Comparison of ENCODE assay signal across 23 cellular contexts in the genomic region with DNA sequence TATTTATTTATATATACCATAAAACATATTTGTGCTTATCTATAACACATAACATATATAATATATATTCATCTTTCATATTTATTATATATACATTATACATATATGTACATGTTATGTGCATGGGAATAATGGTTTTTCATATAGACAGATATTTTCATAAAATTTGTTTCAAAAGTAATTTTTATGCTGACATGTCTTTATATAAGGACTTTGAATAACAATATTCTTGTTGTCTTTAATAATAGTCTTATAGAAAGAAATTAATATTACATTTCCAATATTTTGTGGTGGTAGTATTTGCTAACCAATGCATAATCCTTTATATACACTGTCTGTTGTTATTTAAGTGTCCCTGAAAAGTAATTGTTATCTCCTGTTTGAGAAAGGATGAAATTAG. TPM values are rescaled to one million over a fixed set of nuclear protein-coding genes. Genes with fewer than 3 reads are reported as not detected.
"Had no signal": no experiment of that assay in that cellular context is flagged by ENCODE, and none has a peak within 500 bp of the region (broad histone marks: within the 10 kb centered on the region; RNA-seq: fewer than 3 reads in every experiment).

No MANE protein-coding gene starts in this region.

- H3K36me3 ChIP-seq: lower lobe of right lung, right atrium auricular region, right lobe of liver, spleen, suprapubic skin, thoracic aorta, tibial artery, upper lobe of right lung had no signal

- H3K27ac ChIP-seq: lower lobe of right lung, right atrium auricular region, right lobe of liver, skin epidermis, spleen, suprapubic skin, thoracic aorta, tibial artery, upper lobe of right lung had no signal

- H3K4me1 ChIP-seq: lower lobe of right lung, right atrium auricular region, right lobe of liver, spleen, suprapubic skin, tibial artery, upper lobe of right lung had no signal

- H3K4me3 ChIP-seq: lower lobe of right lung, right atrium auricular region, right lobe of liver, skin epidermis, spleen, suprapubic skin, thoracic aorta, tibial artery, upper lobe of right lung had no signal

- H3K27me3 ChIP-seq: right atrium auricular region, right lobe of liver, spleen, suprapubic skin, tibial artery, upper lobe of right lung had no signal

- H3K9me3 ChIP-seq: lower lobe of right lung, right atrium auricular region, right lobe of liver, spleen, suprapubic skin, thoracic aorta, tibial artery, upper lobe of right lung had no signal

- ATAC-seq: left cardiac atrium; left lobe of liver; left ventricle myocardium superior; lower lobe of right lung; naive thymus-derived CD8-positive, alpha-beta T cell; right lobe of liver; stimulated activated effector memory CD8-positive, alpha-beta T cell treated with anti-CD3 and anti-CD28 coated beads, Interleukin-12 subunit alpha, Interleukin-12 subunit beta, amount 100 ng/mL, for 72 hours; upper lobe of right lung had no signal

- DNase-seq: islet precursor cell; kidney glomerular epithelial cell; left cardiac atrium; left ventricle myocardium superior; lower lobe of right lung; mammary epithelial cell; mesenchymal stem cell; naive thymus-derived CD8-positive, alpha-beta T cell; nucleus accumbens; right lobe of liver; spleen; stimulated activated CD4-positive, alpha-beta T cell treated with anti-CD3 and anti-CD28 coated beads, Interleukin-4, amount 100 ng/mL, for 24 hours; stimulated activated naive CD4-positive, alpha-beta T cell; tibial artery; trophoblast cell; upper lobe of right lung had no signal

RNA-seq across cellular contexts. Expression of a gene that starts 49.6 kb away (rescaled TPM):
- total RNA-seq: left lobe of liver; left ventricle myocardium superior; naive thymus-derived CD8-positive, alpha-beta T cell; osteoblast; right atrium auricular region; right lobe of liver; spleen; suprapubic skin had no signal
- polyA plus RNA-seq: mammary epithelial cell; naive thymus-derived CD8-positive, alpha-beta T cell had no signal
